In the genomic region with DNA sequence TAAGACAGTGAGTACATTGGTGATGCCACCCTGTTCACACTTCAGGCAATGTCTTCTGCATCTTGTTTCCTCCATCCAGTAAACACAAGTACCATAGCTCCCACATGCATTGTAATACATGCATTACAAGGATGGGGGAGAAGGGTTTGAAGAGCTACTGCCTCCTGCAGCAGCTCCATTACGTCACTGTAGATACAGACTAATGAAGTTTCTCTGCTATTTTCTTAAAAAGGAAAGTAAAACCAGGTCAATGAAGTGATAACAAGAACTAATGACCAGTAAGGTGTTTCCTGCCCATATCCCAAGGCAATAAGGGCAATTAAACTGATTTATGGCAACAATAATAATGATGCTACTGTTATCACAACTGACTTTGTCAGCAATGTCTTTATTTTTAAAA, we compare ENCODE assay signal across 15 cellular contexts. TPM values are rescaled to one million over a fixed set of nuclear protein-coding genes. Genes with fewer than 3 reads are reported as not detected.
DNase-seq lines count a peak whose midpoint lies in the region; ATAC-seq, FAIRE-seq and TF ChIP-seq lines count a peak whose summit lies in the region.
"Had no signal": no experiment of that assay in that cellular context is flagged by ENCODE, and none has a peak within 500 bp of the region (broad histone marks: within the 10 kb centered on the region; RNA-seq: fewer than 3 reads in every experiment).

No MANE protein-coding gene starts in this region.

- CTCF ChIA-PET in endothelial cell of umbilical vein (lab: Charles Lee) = interaction anchor here (1.6 to 5.0 kb wide), 2 partner anchors 9 to 18 kb away, joined by 9 to 21 read pairs; a partner anchor contains a TSS

- H3K4me3 ChIP-seq in MM.1S (ENCODE audit: low read length) (no peak overlapping the region), endothelial cell of umbilical vein (replicated peaks in 1 of 3; ENCODE audit: insufficient read depth in 1 of 3, low read depth in 1 of 3, low read length in 3 of 3) (no peak overlapping the region)
- H3K4me3 ChIP-seq: A549, HAP-1 had no signal

- no peaks in the 10 kb centered on the region for H3K27me3 ChIP-seq in MM.1S (replicated peaks; ENCODE audit: insufficient read depth, low read length)
- H3K27me3 ChIP-seq in endothelial cell of umbilical vein (ENCODE audit: control insufficient read depth in 2 of 2, insufficient read depth in 2 of 2, low read length in 2 of 2) = no peaks in the 10 kb centered on the region
- H3K27me3 ChIP-seq: BE2C had no signal

- H4K20me1 ChIP-seq in MM.1S (ENCODE audit: insufficient read depth, low read length) = no peaks in the 10 kb centered on the region
- H4K20me1 ChIP-seq in endothelial cell of umbilical vein (replicated peaks; ENCODE audit: control insufficient read depth, extremely low read depth, insufficient read depth, low read length) = no peaks in the 10 kb centered on the region

- no peaks in the 10 kb centered on the region for H3K9me1 ChIP-seq in endothelial cell of umbilical vein (replicated peaks; ENCODE audit: control insufficient read depth, extremely low read depth, insufficient read depth, low read length)

- DNase-seq in MM.1S = peak; percentile 34
- DNase-seq in endothelial cell of umbilical vein (ENCODE audit: low read depth, low spot score) = peak; percentile 20
- DNase-seq in activated CD8-positive, alpha-beta memory T cell treated with anti-CD3 and anti-CD28 coated beads for 24 hours = no peak
- DNase-seq in UCSD-AML1 (lab: John Stamatoyannopoulos, UW; ENCODE audit: unreplicated experiment) = no peak
- DNase-seq: BE2C; CD4-positive, alpha-beta memory T cell; DMS79; GOT3 had no signal

- no TSS peak for BruUV-seq in endothelial cell of umbilical vein (replicated peaks; lab: Mats Ljungman, UMichigan)

- TF ChIP-seq CTCF in MM.1S (IDR thresholded peaks at IDR 0.05; ENCODE audit: low read length) (no peak), endothelial cell of umbilical vein (IDR thresholded peaks at IDR 0.05; ENCODE audit: extremely low read depth in 1 of 2, insufficient read depth in 1 of 2, low read depth in 1 of 2, low read length in 2 of 2) (no peak)

- no peaks in the 10 kb centered on the region for H3F3A ChIP-seq in MM.1S (ENCODE audit: insufficient read depth, low read length)

- dilution Hi-C loops in endothelial cell of umbilical vein (cut with MboI; ENCODE audit: extremely low pct_ligation_motif_present, low sequenced_read_pairs) = no loop called here

- intact Hi-C loops in endothelial cell of umbilical vein (cut with micrococcal nuclease) = no loop called here

- H3K9me2 ChIP-seq in MM.1S (replicated peaks; ENCODE audit: insufficient read depth, low read length) = no peaks in the 10 kb centered on the region

- POLR2A ChIA-PET in endothelial cell of umbilical vein (lab: Charles Lee) = no interaction called here

- no peak overlapping the region for H3K4me2 ChIP-seq in MM.1S (ENCODE audit: low read depth, low read length)
- H3K4me2 ChIP-seq in endothelial cell of umbilical vein (ENCODE audit: insufficient read depth, low read length) = no peak overlapping the region
- H3K4me2 ChIP-seq: A549 had no signal

- H3K79me2 ChIP-seq in MM.1S (ENCODE audit: low read length) (no peaks in the 10 kb centered on the region), endothelial cell of umbilical vein (ENCODE audit: control insufficient read depth, insufficient read depth, low read length) (no peaks in the 10 kb centered on the region)

- H3K36me3 ChIP-seq in MM.1S (replicated peaks; ENCODE audit: insufficient read depth, low read length) (no peaks in the 10 kb centered on the region), endothelial cell of umbilical vein (ENCODE audit: control insufficient read depth in 2 of 2, extremely low read depth in 1 of 2, insufficient read depth in 2 of 2, low read length in 2 of 2) (no peaks in the 10 kb centered on the region)
- H3K36me3 ChIP-seq: BE2C, HAP-1 had no signal

- H3K4me1 ChIP-seq in MM.1S (ENCODE audit: low read length) (no peaks in the 10 kb centered on the region), endothelial cell of umbilical vein (ENCODE audit: control insufficient read depth, extremely low read depth, insufficient read depth, low read length) (no peaks in the 10 kb centered on the region)
- H3K4me1 ChIP-seq: A549, BE2C, HAP-1 had no signal

- no peak overlapping the region for H3K27ac ChIP-seq in MM.1S (ENCODE audit: low read length)
- no peak overlapping the region for H3K27ac ChIP-seq in endothelial cell of umbilical vein (ENCODE audit: insufficient read depth, low read depth, low read length)
- H3K27ac ChIP-seq: A549, C4-2B had no signal

- no peak for TF ChIP-seq POLR2A in endothelial cell of umbilical vein (IDR thresholded peaks at IDR 0.05; ENCODE audit: low read depth, low read length)

- H3K9me3 ChIP-seq in MM.1S (replicated peaks; ENCODE audit: insufficient read depth, low read length) (no peaks in the 10 kb centered on the region), endothelial cell of umbilical vein (replicated peaks; ENCODE audit: control insufficient read depth, insufficient read depth, low read length) (no peaks in the 10 kb centered on the region)
- H3K9me3 ChIP-seq: A549, BE2C, HAP-1 had no signal

- no peak for FAIRE-seq in endothelial cell of umbilical vein (lab: Jason Lieb, UNC)
- FAIRE-seq: A549, GM12892, HTR-8/SVneo had no signal

- H2AFZ ChIP-seq in MM.1S (ENCODE audit: low read length) (no peak overlapping the region), endothelial cell of umbilical vein (ENCODE audit: low read depth, low read length) (no peak overlapping the region)

- ATAC-seq in GM19351 (IDR thresholded peaks at IDR 0.05; ENCODE audit: unreplicated experiment) = peak; percentile 69
- no peak for ATAC-seq in HG03280 (IDR thresholded peaks at IDR 0.05; ENCODE audit: unreplicated experiment)
- ATAC-seq: A549 had no signal

- no peak overlapping the region for H3K9ac ChIP-seq in MM.1S (ENCODE audit: low read length)
- no peak overlapping the region for H3K9ac ChIP-seq in endothelial cell of umbilical vein (replicated peaks; ENCODE audit: extremely low read depth, insufficient read depth, low read length)

TF ChIP-seq in endothelial cell of umbilical vein, 7 proteins besides CTCF, POLR2A, EP300 and RAD21:
- no peak for TF ChIP-seq EZH2 (IDR thresholded peaks at IDR 0.05; ENCODE audit: borderline replicate concordance, low read depth, low read length, severe bottlenecking)
- no peak for TF ChIP-seq MYC (IDR thresholded peaks at IDR 0.05; ENCODE audit: low read depth, low read length)
- TF ChIP-seq, protein P1, sequence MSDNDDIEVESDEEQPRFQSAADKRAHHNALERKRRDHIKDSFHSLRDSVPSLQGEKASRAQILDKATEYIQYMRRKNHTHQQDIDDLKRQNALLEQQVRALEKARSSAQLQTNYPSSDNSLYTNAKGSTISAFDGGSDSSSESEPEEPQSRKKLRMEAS (IDR thresholded peaks at IDR 0.05; ENCODE audit: insufficient read depth, insufficient read length) = no peak
- no peak for TF ChIP-seq JUN (IDR thresholded peaks at IDR 0.05; ENCODE audit: borderline replicate concordance, insufficient read depth, insufficient read length, low read depth)
- TF ChIP-seq FOS (IDR thresholded peaks at IDR 0.05; ENCODE audit: borderline replicate concordance, insufficient read depth, low read length) = no peak
- TF ChIP-seq POLR2AphosphoS5 (IDR thresholded peaks at IDR 0.05; ENCODE audit: insufficient read depth, low read depth, low read length) = no peak
- no peak for TF ChIP-seq GATA2 (IDR thresholded peaks at IDR 0.05; ENCODE audit: insufficient read depth, insufficient read length, low read depth, low read length)

RNA-seq across cellular contexts. Expression of a gene that starts 18.2 kb away (rescaled TPM):
- 4.1 and 5.6 TPM in 2 replicates for total RNA-seq in endothelial cell of umbilical vein
- 2.4 and 2.9 TPM in 2 replicates for polyA plus RNA-seq in endothelial cell of umbilical vein
- polyA plus RNA-seq in endothelial cell of umbilical vein (2011; cell fraction: cytosol; rRNA removed) = 2.0 and 2.5 TPM in 2 replicates
- 4.1 and 5.1 TPM in 2 replicates for polyA plus RNA-seq in endothelial cell of umbilical vein (2011; cell fraction: nucleus; rRNA removed)
- 4.3 and 5.3 TPM in 2 replicates for polyA plus RNA-seq in endothelial cell of umbilical vein (2012)
- polyA minus RNA-seq in endothelial cell of umbilical vein = 1.5 and 3.5 TPM in 2 replicates
- not detected for polyA minus RNA-seq in endothelial cell of umbilical vein (2011; cell fraction: cytosol; rRNA and poly(A)+ RNA removed)
- polyA minus RNA-seq in endothelial cell of umbilical vein (2011; cell fraction: nucleus; rRNA and poly(A)+ RNA removed) = 5.0 and 6.6 TPM in 2 replicates

RNA-seq across cellular contexts. Expression of a gene that starts 48.4 kb away (rescaled TPM):
- 0.21 and 0.73 TPM in 2 replicates for total RNA-seq in endothelial cell of umbilical vein
- 0.05 and 0.08 TPM in 2 replicates for polyA plus RNA-seq in endothelial cell of umbilical vein
- 0.05 and 0.13 TPM in 2 replicates for polyA plus RNA-seq in endothelial cell of umbilical vein (2011; cell fraction: cytosol; rRNA removed)
- polyA plus RNA-seq in endothelial cell of umbilical vein (2011; cell fraction: nucleus; rRNA removed) = 0.42 and 0.70 TPM in 2 replicates
- polyA plus RNA-seq in endothelial cell of umbilical vein (2012) = 0.16 and 0.19 TPM in 2 replicates
- polyA minus RNA-seq in endothelial cell of umbilical vein = 0.15 and 0.32 TPM in 2 replicates
- not detected for polyA minus RNA-seq in endothelial cell of umbilical vein (2011; cell fraction: cytosol; rRNA and poly(A)+ RNA removed)
- polyA minus RNA-seq in endothelial cell of umbilical vein (2011; cell fraction: nucleus; rRNA and poly(A)+ RNA removed) = 0.24 and 0.29 TPM in 2 replicates

Comparison
In these comparisons a context has a peak if more than half of its experiments do, and no peak if none do; other contexts are left out.
1. DNase-seq: peak in MM.1S (single experiment) and endothelial cell of umbilical vein (single experiment); none in activated CD8-positive, alpha-beta memory T cell treated with anti-CD3 and anti-CD28 coated beads for 24 hours (single experiment) and UCSD-AML1 (single experiment).